16 cellular contexts compared by ENCODE assay signal in genomic region chr5:103908327-103909099, GRCh38.
"Had no signal": no experiment of that assay in that cellular context is flagged by ENCODE, and none has a peak within 500 bp of the region (broad histone marks: within the 10 kb centered on the region; RNA-seq: fewer than 3 reads in every experiment).

No MANE protein-coding gene starts in this region.

- H3K36me3 ChIP-seq: ascending aorta, breast epithelium, gastroesophageal sphincter, heart right ventricle, left lung, thoracic aorta had no signal

- H3K4me1 ChIP-seq: ascending aorta, breast epithelium, gastroesophageal sphincter, heart right ventricle, left lung had no signal

- DNase-seq: activated CD4-positive, alpha-beta T cell treated with anti-CD3 and anti-CD28 coated beads for 1 hour; activated CD4-positive, alpha-beta T cell treated with anti-CD3 and anti-CD28 coated beads, Interleukin-2, amount 50 U/mL, for 4 hours; activated naive CD4-positive, alpha-beta T cell treated with anti-CD3 and anti-CD28 coated beads for 36 hours; activated naive CD8-positive, alpha-beta T cell treated with anti-CD3 and anti-CD28 coated beads, Interleukin-2, amount 50 U/mL, for 24 hours; erythroblast; heart right ventricle; left lung; stimulated activated CD4-positive, alpha-beta T cell treated with anti-CD3 and anti-CD28 coated beads, Interleukin-12 subunit alpha, Interleukin-12 subunit beta, amount 100 ng/mL, for 4 hours; stimulated activated CD4-positive, alpha-beta T cell treated with anti-CD3 and anti-CD28 coated beads, Interleukin-2, amount 100 ng/mL, for 24 hours had no signal

- H3K9me3 ChIP-seq: ascending aorta, breast epithelium, gastroesophageal sphincter, left lung, thoracic aorta had no signal

- H3K27ac ChIP-seq: ascending aorta, breast epithelium, gastroesophageal sphincter, heart right ventricle, left lung, thoracic aorta had no signal

- ATAC-seq: activated naive CD8-positive, alpha-beta T cell treated with anti-CD3 and anti-CD28 coated beads, Interleukin-2, amount 50 U/mL, for 24 hours; activated T-helper 17 cell treated with anti-CD3 and anti-CD28 coated beads, Interleukin-2, amount 50 U/mL, for 72 hours; gastroesophageal sphincter; heart right ventricle; left lung; natural killer cell treated with Interleukin-12 subunit alpha and Interleukin-12 subunit beta and Interleukin-15 and Interleukin-18, amount 100 ng/mL, for 72 hours; stimulated activated effector memory CD8-positive, alpha-beta T cell treated with anti-CD3 and anti-CD28 coated beads, Interleukin-12 subunit alpha, Interleukin-12 subunit beta, amount 100 ng/mL, for 72 hours had no signal

- H3K27me3 ChIP-seq: ascending aorta, breast epithelium, gastroesophageal sphincter, heart right ventricle, left lung had no signal

- H3K4me3 ChIP-seq: ascending aorta, breast epithelium, gastroesophageal sphincter, heart right ventricle, left lung, thoracic aorta had no signal
